14 cellular contexts compared by ENCODE assay signal in the genomic region with DNA sequence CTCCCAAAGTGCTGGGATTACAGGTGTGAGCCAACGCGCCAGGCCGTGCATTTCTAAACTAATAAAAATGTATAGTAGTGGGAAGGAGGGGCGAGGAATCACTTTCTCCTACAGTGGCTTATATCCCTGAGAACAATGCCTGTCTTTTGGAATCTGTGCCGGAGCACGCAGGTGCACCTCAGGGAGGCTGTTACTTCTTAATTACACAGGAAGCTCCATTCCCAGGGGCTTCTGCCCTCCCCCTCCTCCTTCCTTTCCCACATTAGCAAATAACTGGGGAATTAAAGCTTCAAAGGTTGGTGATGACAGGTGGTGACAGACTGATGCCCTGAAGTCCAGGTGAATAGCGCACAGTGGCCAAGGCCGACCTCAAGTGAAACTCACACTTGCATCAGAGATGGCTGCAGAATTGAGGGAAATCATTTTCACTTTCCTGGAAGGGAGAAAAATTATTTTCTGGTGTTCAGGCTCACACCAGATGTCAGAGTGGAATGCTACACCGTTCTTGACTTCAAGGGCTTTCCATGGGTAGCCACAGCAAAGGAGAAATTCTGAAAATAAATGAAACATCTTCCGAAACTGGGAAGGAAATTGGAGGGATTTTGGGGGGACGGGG. TPM values are rescaled to one million over a fixed set of nuclear protein-coding genes. Genes with fewer than 3 reads are reported as not detected.
"Had no signal": no experiment of that assay in that cellular context is flagged by ENCODE, and none has a peak within 500 bp of the region (broad histone marks: within the 10 kb centered on the region; RNA-seq: fewer than 3 reads in every experiment).

No MANE protein-coding gene starts in this region.

- ATAC-seq: pancreas; stimulated activated naive CD8-positive, alpha-beta T cell treated with anti-CD3 and anti-CD28 coated beads, Interleukin-15, Interleukin-2, amounts not matched to agents 100 U/mL and 50 U/mL, for 24 hours had no signal

- H3K9ac ChIP-seq: neural progenitor cell had no signal

- H3K4me3 ChIP-seq: cardiac muscle cell, neural progenitor cell, pancreas, testis had no signal

- H2AFZ ChIP-seq: neural progenitor cell had no signal

- DNase-seq: activated CD4-positive, alpha-beta memory T cell treated with anti-CD3 and anti-CD28 coated beads for 36 hours; activated T-cell treated with anti-CD3 and anti-CD28 coated beads, Interleukin-2, amount 50 U/mL, for 48 hours; effector CD4-positive, alpha-beta T cell; kidney glomerular epithelial cell; midbrain; pancreas; stimulated activated CD4-positive, alpha-beta T cell treated with anti-CD3 and anti-CD28 coated beads, Interleukin-4, amount 100 ng/mL, for 1 hour; stimulated activated CD8-positive, alpha-beta memory T cell treated with anti-CD3 and anti-CD28 coated beads, Interleukin-4, amount 100 ng/mL, for 48 hours; stimulated activated naive CD8-positive, alpha-beta T cell treated with anti-CD3 and anti-CD28 coated beads, Interleukin-15, Interleukin-2, amounts not matched to agents 100 U/mL and 50 U/mL, for 24 hours; testis had no signal

- H3K36me3 ChIP-seq: neural progenitor cell, pancreas had no signal

- H3K9me3 ChIP-seq: pancreas, testis had no signal

- H3K27me3 ChIP-seq: testis had no signal

- H3K4me2 ChIP-seq: neural progenitor cell had no signal

- H3K27ac ChIP-seq: cardiac muscle cell, neural progenitor cell, pancreas, testis had no signal

- FAIRE-seq: colon, pancreas had no signal

- H3K4me1 ChIP-seq: pancreas, testis had no signal

RNA-seq across cellular contexts. Expression of a gene that starts 3.7 kb away (rescaled TPM):
- total RNA-seq: activated CD4-positive, alpha-beta memory T cell treated with anti-CD3 and anti-CD28 coated beads for 36 hours; liver had no signal
- polyA plus RNA-seq: cardiac muscle cell, liver had no signal
